10 cellular contexts compared by ENCODE assay signal in the genomic region with DNA sequence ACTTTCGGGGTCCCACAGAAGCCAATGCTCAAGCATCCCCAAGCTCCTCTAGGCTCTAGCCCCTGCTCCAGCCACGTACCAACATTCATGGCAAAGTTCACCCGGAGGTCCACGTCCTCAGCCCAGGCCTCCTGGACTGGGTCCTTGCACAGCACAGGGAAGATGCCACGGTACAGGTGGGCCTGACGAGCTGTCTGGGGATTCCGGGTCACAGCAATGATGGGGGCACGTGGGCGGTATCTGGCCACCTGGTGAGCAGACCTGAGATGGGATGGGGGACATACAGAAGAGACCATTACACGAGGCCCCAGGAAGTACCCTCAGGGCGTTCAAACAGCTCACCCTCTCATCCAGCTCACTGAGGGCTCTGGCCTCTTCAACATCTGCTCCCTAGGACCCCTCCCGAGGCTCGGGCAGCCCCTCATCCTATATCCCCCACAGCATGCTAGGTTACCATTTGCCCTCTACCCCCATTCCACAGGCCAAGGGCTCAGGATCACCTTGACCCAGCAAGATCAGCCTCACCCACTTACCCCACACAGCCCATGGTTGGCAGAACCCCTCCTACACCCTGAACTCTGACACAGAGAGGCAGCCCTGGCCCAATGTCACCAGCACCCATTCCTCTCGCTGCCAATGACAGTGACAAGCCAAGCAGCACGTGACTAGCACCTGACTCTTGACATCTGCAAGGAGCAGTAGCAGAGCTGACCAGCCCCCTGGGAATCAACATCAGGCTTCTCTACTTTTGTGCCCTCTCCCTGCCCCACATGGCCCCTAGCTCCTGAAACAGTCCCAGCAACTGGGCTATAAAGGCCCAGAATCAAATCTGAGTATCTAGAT. TPM values are rescaled to one million over a fixed set of nuclear protein-coding genes. Genes with fewer than 3 reads are reported as not detected.
DNase-seq lines count a peak whose midpoint lies in the region; ATAC-seq and TF ChIP-seq lines count a peak whose summit lies in the region.
"Had no signal": no experiment of that assay in that cellular context is flagged by ENCODE, and none has a peak within 500 bp of the region (broad histone marks: within the 10 kb centered on the region; RNA-seq: fewer than 3 reads in every experiment).

No MANE protein-coding gene starts in this region.

- peaks cover 24% of the 10 kb centered on the region for H3K4me1 Mint-ChIP-seq in activated B cell treated with CpG ODN at 0.5 μM for 24 hours

- H3K27ac ChIP-seq in cardiac muscle cell (peak overlapping the region; percentile 80), testis (peak overlapping the region; percentile 33 to 71)
- H3K27ac ChIP-seq: C4-2B had no signal

- H3K36me3 ChIP-seq in cardiac muscle cell (peaks cover 59% of the 10 kb centered on the region), testis (ENCODE audit: low read depth, missing control alignments) (no peaks in the 10 kb centered on the region)

- H3K27me3 Mint-ChIP-seq in activated B cell treated with CpG ODN at 0.5 μM for 24 hours, result peaks cover 14% of the 10 kb centered on the region

- TF ChIP-seq POLR2A in testis (IDR thresholded peaks at IDR 0.05) (no peak), GM18505 (IDR thresholded peaks at IDR 0.05; ENCODE audit: borderline replicate concordance, extremely low read depth, insufficient read depth, insufficient read length) (no peak)

- POLR2A ChIA-PET in activated B cell treated with CpG ODN at 0.5 μM for 24 hours (lab: Charles Lee), result interaction anchor here (1.0 to 4.5 kb wide), 3 partner anchors 27 to 85 kb away, joined by 4 to 52 read pairs (median 32); a partner anchor contains a TSS

- CTCF ChIA-PET in activated B cell treated with CpG ODN at 0.5 μM for 24 hours (lab: Charles Lee), result interaction anchor here (0.6 to 4.5 kb wide), 15 partner anchors 8 to 117 kb away, joined by 3 to 47 read pairs (median 4); a partner anchor contains a TSS

- intact Hi-C loops in Right ventricle myocardium superior (cut with DNase I) (no loop called here), activated B cell treated with CpG ODN at 0.5 μM for 24 hours (cut with micrococcal nuclease) (no loop called here), testis (cut with DNase I; ENCODE audit: low total_unique reads) (loop anchor here (10.0 kb wide), 1 partner anchor 74 kb away; a partner anchor contains a TSS)

- H3K4me3 Mint-ChIP-seq in activated B cell treated with CpG ODN at 0.5 μM for 24 hours, result no peak overlapping the region

- H3K9me3 ChIP-seq in cardiac muscle cell (ENCODE audit: low read depth), result no peaks in the 10 kb centered on the region
- no peaks in the 10 kb centered on the region for H3K9me3 ChIP-seq in testis

- DNase-seq in cardiac muscle cell (ENCODE audit: low read depth in 1 of 2, low spot score in 1 of 2) (no peak), Right ventricle myocardium superior (no peak), activated B cell treated with CpG ODN at 0.5 μM for 24 hours (no peak), islet precursor cell (peak; percentile 51), testis (no peak), iPS-NIHi7 (ENCODE audit: extremely low spot score) (no peak), epidermal melanocyte (ENCODE audit: insufficient read length, low spot score) (no peak)

- H3K27me3 ChIP-seq in cardiac muscle cell (peaks cover 24% of the 10 kb centered on the region), testis (no peaks in the 10 kb centered on the region)

- no peak for ATAC-seq in Right ventricle myocardium superior (ENCODE audit: poor library complexity)
- no peak for ATAC-seq in activated B cell treated with CpG ODN at 0.5 μM for 24 hours (ENCODE audit: low read depth)
- no peak for ATAC-seq in GM18505 (IDR thresholded peaks at IDR 0.05; ENCODE audit: unreplicated experiment)

- H3K27ac Mint-ChIP-seq in activated B cell treated with CpG ODN at 0.5 μM for 24 hours, result peak overlapping the region; percentile 67

- WGBS in testis, 2 donors, result 81 to 89% methylated on average over 11 to 15 of the region's 15 CpGs

- H3K4me3 ChIP-seq in cardiac muscle cell, result no peak overlapping the region
- no peak overlapping the region for H3K4me3 ChIP-seq in testis

- TF ChIP-seq CTCF in cardiac muscle cell (IDR thresholded peaks at IDR 0.05; ENCODE audit: low read depth, low read length), result no peak
- no peak for TF ChIP-seq CTCF in activated B cell treated with CpG ODN at 0.5 μM for 24 hours (IDR thresholded peaks at IDR 0.05)
- no peak for TF ChIP-seq CTCF in testis (IDR thresholded peaks at IDR 0.05)

- H3K4me1 ChIP-seq in cardiac muscle cell (ENCODE audit: low read depth) (peaks cover 9% of the 10 kb centered on the region), testis (peaks cover 37% of the 10 kb centered on the region)

- peaks cover 76% of the 10 kb centered on the region for H3K36me3 Mint-ChIP-seq in activated B cell treated with CpG ODN at 0.5 μM for 24 hours (ENCODE audit: low read depth)

- no peaks in the 10 kb centered on the region for H3K9me3 Mint-ChIP-seq in activated B cell treated with CpG ODN at 0.5 μM for 24 hours

RNA-seq across cellular contexts. Expression of a gene that starts 3.0 kb away (rescaled TPM):
- total RNA-seq in cardiac muscle cell, result 0.24 and 0.67 TPM in 2 replicates
- not detected in 2 replicates for polyA plus RNA-seq in cardiac muscle cell
- not detected for total RNA-seq in Right ventricle myocardium superior
- not detected in 2 replicates for total RNA-seq in activated B cell treated with CpG ODN at 0.5 μM for 24 hours
- 1 to 10 TPM in 1 of 2 donors, under 1 TPM in 1; 0.31 to 1.4 TPM for total RNA-seq in testis
- 3.1 TPM for polyA plus RNA-seq in testis (ENCODE audit: insufficient read depth, low read depth, low replicate concordance)
- total RNA-seq: liver had no signal
- polyA plus RNA-seq: liver had no signal

RNA-seq across cellular contexts. Expression of a gene that starts 30.4 kb away (rescaled TPM):
- total RNA-seq in cardiac muscle cell (1,894 and 2,333 TPM in 2 replicates), Right ventricle myocardium superior (1,065 TPM), activated B cell treated with CpG ODN at 0.5 μM for 24 hours (1,253 and 1,275 TPM in 2 replicates), testis (100 to 1,000 TPM; 521 to 530 TPM)
- polyA plus RNA-seq in cardiac muscle cell (2,112 and 2,578 TPM in 2 replicates), testis (ENCODE audit: insufficient read depth, low read depth, low replicate concordance) (602 TPM)
